1 cellular context compared by ENCODE assay signal in genomic region chr6:112780498-112781096, GRCh38.
TF ChIP-seq lines count a peak whose summit lies in the region.

No MANE protein-coding gene starts in this region.

TF ChIP-seq in GM12878, 131 proteins besides CTCF, POLR2A, EP300 and RAD21 (continued from another document):
- TF ChIP-seq REST (IDR thresholded peaks at IDR 0.05; ENCODE audit: low read depth, low read length) (no peak), SKIL (IDR thresholded peaks at IDR 0.05; ENCODE audit: low read depth, poor library complexity, severe bottlenecking) (peak; percentile 21), POU2F2 (IDR thresholded peaks at IDR 0.05; ENCODE audit: borderline replicate concordance, low read depth, low read length) (peak; percentile 82; the same call in 2 of the 3 replicates), ZNF592 (IDR thresholded peaks at IDR 0.05) (no peak), ZNF274 (IDR thresholded peaks at IDR 0.05; ENCODE audit: insufficient read depth, insufficient read length) (no peak), ESRRA (IDR thresholded peaks at IDR 0.05; ENCODE audit: low read length) (no peak), FOS (IDR thresholded peaks at IDR 0.05; ENCODE audit: borderline replicate concordance, extremely low read depth, insufficient read length) (no peak), BACH1 (IDR thresholded peaks at IDR 0.05; ENCODE audit: borderline replicate concordance) (no peak), RAD51 (IDR thresholded peaks at IDR 0.05) (no peak), RB1 (IDR thresholded peaks at IDR 0.05; ENCODE audit: borderline replicate concordance) (peak; percentile 61; the same call in 1 of the 2 replicates), CBFB (IDR thresholded peaks at IDR 0.05; ENCODE audit: low read depth) (no peak), PAX8 (IDR thresholded peaks at IDR 0.05) (no peak), RELA (IDR thresholded peaks at IDR 0.05; ENCODE audit: borderline replicate concordance, partially characterized antibody) (no peak), FOXK2 (IDR thresholded peaks at IDR 0.05) (no peak), IKZF2 (IDR thresholded peaks at IDR 0.05) (no peak), PKNOX1 (IDR thresholded peaks at IDR 0.05) (no peak), SMC3 (IDR thresholded peaks at IDR 0.05; ENCODE audit: borderline replicate concordance, low read length) (peak; percentile 84), SREBF1 (IDR thresholded peaks at IDR 0.05; ENCODE audit: low read length) (no peak), EED (IDR thresholded peaks at IDR 0.05; ENCODE audit: low read depth) (no peak), CEBPB (IDR thresholded peaks at IDR 0.05; ENCODE audit: borderline replicate concordance in 1 of 2, low read depth in 2 of 2, low read length in 2 of 2) (no peak), STAT3 (IDR thresholded peaks at IDR 0.05; ENCODE audit: low read depth, low read length) (no peak), IRF4 (IDR thresholded peaks at IDR 0.05; ENCODE audit: low read depth, low read length) (no peak), BHLHE40 (IDR thresholded peaks at IDR 0.05; ENCODE audit: borderline replicate concordance in 1 of 2, low read depth in 2 of 2, low read length in 1 of 2) (no peak), ZNF384 (IDR thresholded peaks at IDR 0.05; ENCODE audit: borderline replicate concordance, low read depth, low read length) (no peak)
